ENCODE assay signal across 21 cellular contexts in genomic region chr6:5378331-5378730, GRCh38.
"Had no signal": no experiment of that assay in that cellular context is flagged by ENCODE, and none has a peak within 500 bp of the region (broad histone marks: within the 10 kb centered on the region; RNA-seq: fewer than 3 reads in every experiment).

No MANE protein-coding gene starts in this region.

- H3K79me2 ChIP-seq: hepatocyte had no signal

- H3K36me3 ChIP-seq: ovary, right lobe of liver, tibial artery, upper lobe of left lung, uterus had no signal

- H3K27me3 ChIP-seq: foreskin keratinocyte, hepatocyte, ovary, right lobe of liver, tibial artery, upper lobe of left lung, uterus had no signal

- H3K4me2 ChIP-seq: hepatocyte had no signal

- H3K9me3 Mint-ChIP-seq: endodermal cell; natural killer cell treated with Interleukin-12 subunit alpha and Interleukin-12 subunit beta and Interleukin-15 and Interleukin-18, amount 100 ng/mL, for 72 hours; stimulated activated naive CD8-positive, alpha-beta T cell treated with anti-CD3 and anti-CD28 coated beads, Interleukin-15, Interleukin-2, amounts not matched to agents 100 ng/mL and 50 ng/mL, for 24 hours had no signal

- H3K4me3 Mint-ChIP-seq: endodermal cell; natural killer cell treated with Interleukin-12 subunit alpha and Interleukin-12 subunit beta and Interleukin-15 and Interleukin-18, amount 100 ng/mL, for 72 hours; stimulated activated memory B cell treated with anti-CD40 and anti-IgM and Interleukin-4, amounts not matched to agents 10 μg/mL and 1 μg/mL and 100 μg/mL, for 72 hours; stimulated activated naive CD8-positive, alpha-beta T cell treated with anti-CD3 and anti-CD28 coated beads, Interleukin-15, Interleukin-2, amounts not matched to agents 100 ng/mL and 50 ng/mL, for 24 hours had no signal

- H3K27ac ChIP-seq: foreskin keratinocyte, hepatocyte, ovary, right lobe of liver, tibial artery, upper lobe of left lung, uterus had no signal

- DNase-seq: dermis blood vessel endothelial cell; effector CD4-positive, alpha-beta T cell; endodermal cell; erythroblast; foreskin keratinocyte; head of caudate nucleus; left colon; left ventricle myocardium superior; mesenchymal stem cell; midbrain; ovary; right lobe of liver; stimulated activated CD4-positive, alpha-beta T cell treated with anti-CD3 and anti-CD28 coated beads, Interleukin-4, amount 100 ng/mL, for 1 hour; tibial artery; upper lobe of left lung; uterus had no signal

- H2AFZ ChIP-seq: hepatocyte had no signal

- H3K36me3 Mint-ChIP-seq: natural killer cell treated with Interleukin-12 subunit alpha and Interleukin-12 subunit beta and Interleukin-15 and Interleukin-18, amount 100 ng/mL, for 72 hours had no signal

- H3K27ac Mint-ChIP-seq: endodermal cell; natural killer cell treated with Interleukin-12 subunit alpha and Interleukin-12 subunit beta and Interleukin-15 and Interleukin-18, amount 100 ng/mL, for 72 hours; stimulated activated memory B cell treated with anti-CD40 and anti-IgM and Interleukin-4, amounts not matched to agents 10 μg/mL and 1 μg/mL and 100 μg/mL, for 72 hours; stimulated activated naive CD8-positive, alpha-beta T cell treated with anti-CD3 and anti-CD28 coated beads, Interleukin-15, Interleukin-2, amounts not matched to agents 100 ng/mL and 50 ng/mL, for 24 hours had no signal

- ATAC-seq: foreskin keratinocyte; left colon; left ventricle myocardium superior; natural killer cell treated with Interleukin-12 subunit alpha and Interleukin-12 subunit beta and Interleukin-15 and Interleukin-18, amount 100 ng/mL, for 72 hours; right lobe of liver; stimulated activated memory B cell treated with anti-CD40 and anti-IgM and Interleukin-4, amounts not matched to agents 10 μg/mL and 1 μg/mL and 100 μg/mL, for 72 hours had no signal

- H3K27me3 Mint-ChIP-seq: natural killer cell treated with Interleukin-12 subunit alpha and Interleukin-12 subunit beta and Interleukin-15 and Interleukin-18, amount 100 ng/mL, for 72 hours; stimulated activated memory B cell treated with anti-CD40 and anti-IgM and Interleukin-4, amounts not matched to agents 10 μg/mL and 1 μg/mL and 100 μg/mL, for 72 hours; stimulated activated naive CD8-positive, alpha-beta T cell treated with anti-CD3 and anti-CD28 coated beads, Interleukin-15, Interleukin-2, amounts not matched to agents 100 ng/mL and 50 ng/mL, for 24 hours had no signal

- H3K4me1 Mint-ChIP-seq: endodermal cell had no signal

- H3K4me3 ChIP-seq: hepatocyte, lung, ovary, right lobe of liver, tibial artery, upper lobe of left lung, uterus had no signal

- H3K9me3 ChIP-seq: ovary, right lobe of liver, tibial artery, upper lobe of left lung, uterus had no signal

- H3K4me1 ChIP-seq: foreskin keratinocyte, right lobe of liver, tibial artery, upper lobe of left lung, uterus had no signal
